In the genomic region with DNA sequence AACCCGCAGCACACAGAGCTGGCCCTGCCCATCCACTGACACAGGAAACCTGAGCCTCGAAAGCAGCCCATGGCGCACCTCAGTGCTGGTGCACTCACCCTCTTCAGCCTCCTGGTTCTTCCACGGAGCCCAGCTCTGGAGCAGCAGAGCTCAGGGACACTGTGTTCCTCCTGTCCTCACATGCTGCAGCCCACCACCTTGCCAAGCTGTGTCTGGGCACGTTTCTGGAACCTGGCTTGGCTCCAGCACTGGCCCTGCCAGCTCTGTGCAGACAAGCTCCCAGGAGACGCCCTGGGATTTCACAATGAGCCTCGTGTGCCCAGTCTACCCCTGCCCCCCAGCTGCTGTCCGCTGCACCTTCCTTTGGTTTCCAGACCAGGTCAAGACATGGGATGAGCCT, we compare ENCODE assay signal across 9 cellular contexts.
DNase-seq lines count a peak whose midpoint lies in the region; FAIRE-seq and TF ChIP-seq lines count a peak whose summit lies in the region.
"Had no signal": no experiment of that assay in that cellular context is flagged by ENCODE, and none has a peak within 500 bp of the region (broad histone marks: within the 10 kb centered on the region; RNA-seq: fewer than 3 reads in every experiment).

No MANE protein-coding gene starts in this region.

- intact Hi-C loops in thyroid gland (cut with DNase I): no loop called here

- peaks cover 2% of the 10 kb centered on the region for H3K9me3 Mint-ChIP-seq in astrocyte (ENCODE audit: unreplicated experiment)
- no peaks in the 10 kb centered on the region for H3K9me3 Mint-ChIP-seq in CD8-positive, alpha-beta memory T cell

- peak; percentile 11 to 55 for DNase-seq in NCI-H187 (lab: John Stamatoyannopoulos, UW)
- no peak for DNase-seq in NCI-H187 treated with DMSO at 0.1 percent for 48 hours (lab: John Stamatoyannopoulos, UW)
- no peak for DNase-seq in astrocyte (ENCODE audit: low read depth)
- peak; percentile 81 for DNase-seq in keratinocyte (ENCODE audit: low read depth, low spot score)
- peak; percentile 99 for DNase-seq in thyroid gland
- no peak for DNase-seq in H4 (ENCODE audit: low spot score)
- DNase-seq in NOMO-1 treated with DMSO at 0.1 percent for 48 hours (lab: John Stamatoyannopoulos, UW; ENCODE audit: unreplicated experiment): no peak
- DNase-seq in CD8-positive, alpha-beta memory T cell: no peak

- H3K9me3 ChIP-seq in astrocyte (ENCODE audit: insufficient read depth, low read depth, low read length) (no peaks in the 10 kb centered on the region), keratinocyte (ENCODE audit: control insufficient read depth, low read depth, low read length) (no peaks in the 10 kb centered on the region), thyroid gland (no peaks in the 10 kb centered on the region)
- H3K9me3 ChIP-seq in CD8-positive, alpha-beta memory T cell (ENCODE audit: low read length): no peaks in the 10 kb centered on the region

- no peak for FAIRE-seq in astrocyte (lab: Jason Lieb, UNC)
- peak; percentile 91 for FAIRE-seq in keratinocyte (lab: Jason Lieb, UNC)

- H4K20me1 ChIP-seq in astrocyte (ENCODE audit: insufficient read depth, low read length): no peaks in the 10 kb centered on the region
- no peaks in the 10 kb centered on the region for H4K20me1 ChIP-seq in keratinocyte (ENCODE audit: control insufficient read depth, extremely low read depth, insufficient read depth, low read length)

- peaks cover 7% of the 10 kb centered on the region for H3K4me1 ChIP-seq in astrocyte (ENCODE audit: insufficient read depth, low read length)
- peaks cover 20% of the 10 kb centered on the region for H3K4me1 ChIP-seq in keratinocyte (ENCODE audit: control insufficient read depth, extremely low read depth, insufficient read depth, low read length)
- H3K4me1 ChIP-seq in thyroid gland: peaks cover 38 to 41% of the 10 kb centered on the region in 2 donors
- H3K4me1 ChIP-seq in CD8-positive, alpha-beta memory T cell (ENCODE audit: insufficient read depth, low read length): no peaks in the 10 kb centered on the region

- H3K4me3 Mint-ChIP-seq in astrocyte (ENCODE audit: unreplicated experiment): no peak overlapping the region
- H3K4me3 Mint-ChIP-seq in CD8-positive, alpha-beta memory T cell: no peak overlapping the region
- H3K4me3 Mint-ChIP-seq: activated naive CD8-positive, alpha-beta T cell had no signal

- H3K4me1 Mint-ChIP-seq in astrocyte (ENCODE audit: low read depth, unreplicated experiment): peaks cover 15% of the 10 kb centered on the region
- H3K4me1 Mint-ChIP-seq in CD8-positive, alpha-beta memory T cell: no peaks in the 10 kb centered on the region

- dilution Hi-C loops in keratinocyte (cut with MboI; ENCODE audit: extremely low pct_ligation_motif_present, low sequenced_read_pairs): no loop called here

- CTCF ChIA-PET in CD8-positive, alpha-beta memory T cell (lab: Charles Lee): interaction anchor here (1.8 kb wide), 1 partner anchor 11 kb away, joined by 4 read pairs; no protein-coding TSS in a partner anchor

- peak overlapping the region; percentile 16 for H3K27ac Mint-ChIP-seq in astrocyte (ENCODE audit: unreplicated experiment)
- no peak overlapping the region for H3K27ac Mint-ChIP-seq in CD8-positive, alpha-beta memory T cell
- H3K27ac Mint-ChIP-seq: activated naive CD8-positive, alpha-beta T cell had no signal

- H3K27me3 Mint-ChIP-seq in astrocyte (ENCODE audit: low read depth, unreplicated experiment): peaks cover 6% of the 10 kb centered on the region
- peaks cover 6 to 26% of the 10 kb centered on the region in 2 donors for H3K27me3 Mint-ChIP-seq in CD8-positive, alpha-beta memory T cell

- H3K27ac ChIP-seq in astrocyte (ENCODE audit: low read depth, low read length): no peak overlapping the region
- no peak overlapping the region for H3K27ac ChIP-seq in keratinocyte (ENCODE audit: control insufficient read depth, insufficient read depth, low read length)
- peak overlapping the region; percentile 59 to 76 (median 73) for H3K27ac ChIP-seq in thyroid gland
- H3K27ac ChIP-seq in CD8-positive, alpha-beta memory T cell (ENCODE audit: low read depth, low read length): no peak overlapping the region

- POLR2A ChIA-PET in CD8-positive, alpha-beta memory T cell (lab: Charles Lee): no interaction called here

- H3K9ac ChIP-seq in astrocyte (ENCODE audit: low read length): no peak overlapping the region
- no peak overlapping the region for H3K9ac ChIP-seq in keratinocyte (ENCODE audit: control insufficient read depth, extremely low read depth, insufficient read depth, low read length)

- no peaks in the 10 kb centered on the region for H3K9me1 ChIP-seq in keratinocyte (ENCODE audit: control insufficient read depth, extremely low read depth, insufficient read depth, low read length)

- no peak overlapping the region for H3K4me3 ChIP-seq in astrocyte (ENCODE audit: insufficient read depth, low read depth, low read length)
- H3K4me3 ChIP-seq in keratinocyte (ENCODE audit: control insufficient read depth in 2 of 3, extremely low read depth in 1 of 3, insufficient read depth in 2 of 3, low read depth in 1 of 3, low read length in 3 of 3): peak overlapping the region in 1 of 3 experiments; percentile 18
- no peak overlapping the region for H3K4me3 ChIP-seq in thyroid gland (replicated peaks in 1 of 3)
- no peak overlapping the region for H3K4me3 ChIP-seq in CD8-positive, alpha-beta memory T cell (ENCODE audit: low read length)

- H3K36me3 Mint-ChIP-seq in astrocyte (ENCODE audit: low read depth, unreplicated experiment): no peaks in the 10 kb centered on the region
- no peaks in the 10 kb centered on the region for H3K36me3 Mint-ChIP-seq in CD8-positive, alpha-beta memory T cell
- H3K36me3 Mint-ChIP-seq: activated naive CD8-positive, alpha-beta T cell had no signal

- H3K36me3 ChIP-seq in astrocyte (ENCODE audit: insufficient read depth, low read length): no peaks in the 10 kb centered on the region
- H3K36me3 ChIP-seq in keratinocyte (ENCODE audit: control insufficient read depth in 2 of 2, extremely low read depth in 1 of 2, insufficient read depth in 2 of 2, low read length in 2 of 2): no peaks in the 10 kb centered on the region
- H3K36me3 ChIP-seq in thyroid gland: no peaks in the 10 kb centered on the region
- H3K36me3 ChIP-seq in CD8-positive, alpha-beta memory T cell (ENCODE audit: insufficient read depth, low read length): no peaks in the 10 kb centered on the region

- no peak overlapping the region for H3K4me2 ChIP-seq in astrocyte (ENCODE audit: low read length)
- H3K4me2 ChIP-seq in keratinocyte (ENCODE audit: control insufficient read depth, extremely low read depth, insufficient read depth, low read depth, low read length): peak overlapping the region; percentile 83

- TF ChIP-seq POLR2A in thyroid gland (IDR thresholded peaks at IDR 0.05): peak in 1 of 2 donors; percentile 67

- H3K27me3 ChIP-seq in astrocyte (ENCODE audit: insufficient read depth, low read length): peaks cover 3% of the 10 kb centered on the region
- peaks cover 3% of the 10 kb centered on the region for H3K27me3 ChIP-seq in keratinocyte (ENCODE audit: control insufficient read depth, extremely low read depth, insufficient read depth, low read length)
- H3K27me3 ChIP-seq in thyroid gland: no peaks in the 10 kb centered on the region
- no peaks in the 10 kb centered on the region for H3K27me3 ChIP-seq in CD8-positive, alpha-beta memory T cell (ENCODE audit: insufficient read depth, low read length, poor library complexity, severe bottlenecking)

- TF ChIP-seq CTCF in astrocyte (IDR thresholded peaks at IDR 0.05; ENCODE audit: insufficient read depth, low read depth, low read length): no peak
- no peak for TF ChIP-seq CTCF in keratinocyte (optimal IDR thresholded peaks at IDR 0.05 in 1 of 3, IDR thresholded peaks at IDR 0.05 in 1 of 3, conservative IDR thresholded peaks at IDR 0.05 in 1 of 3; ENCODE audit: extremely low read depth in 1 of 3, insufficient read depth in 2 of 3, low read length in 3 of 3)
- peak in 1 of 6 experiments; percentile 15 for TF ChIP-seq CTCF in thyroid gland (IDR thresholded peaks at IDR 0.05)

- WGBS in thyroid gland, 2 donors: 19 to 44% methylated on average over 4 to 8 of the region's 8 CpGs

- no peak overlapping the region for H2AFZ ChIP-seq in astrocyte (ENCODE audit: low read depth, low read length)
- H2AFZ ChIP-seq in keratinocyte (ENCODE audit: control insufficient read depth, low read length): peak overlapping the region; percentile 65

- H3K79me2 ChIP-seq in astrocyte (ENCODE audit: insufficient read depth, low read length) (no peaks in the 10 kb centered on the region), keratinocyte (ENCODE audit: control insufficient read depth, insufficient read depth, low read length) (no peaks in the 10 kb centered on the region)

Comparison
In these comparisons a context has a peak if more than half of its experiments do, and no peak if none do; other contexts are left out.
1. DNase-seq: peak in NCI-H187 (2 of 2), keratinocyte (single experiment) and thyroid gland (2 of 2); none in NCI-H187 treated with DMSO at 0.1 percent for 48 hours (single experiment), astrocyte (single experiment), H4 (single experiment), NOMO-1 treated with DMSO at 0.1 percent for 48 hours (single experiment) and CD8-positive, alpha-beta memory T cell (0 of 5).
2. H3K27ac ChIP-seq: peak in thyroid gland (3 of 3); none in astrocyte (single experiment), keratinocyte (single experiment) and CD8-positive, alpha-beta memory T cell (single experiment).